ENCODE assay signal across 20 cellular contexts in genomic region chr3:172585954-172586353, GRCh38.
DNase-seq lines count a peak whose midpoint lies in the region; ATAC-seq, FAIRE-seq and TF ChIP-seq lines count a peak whose summit lies in the region.
"Had no signal": no experiment of that assay in that cellular context is flagged by ENCODE, and none has a peak within 500 bp of the region (broad histone marks: within the 10 kb centered on the region; RNA-seq: fewer than 3 reads in every experiment).

No MANE protein-coding gene starts in this region.

- TF ChIP-seq CTCF in MCF 10A (IDR thresholded peaks at IDR 0.05; ENCODE audit: unreplicated experiment) (no peak), mammary epithelial cell (conservative IDR thresholded peaks at IDR 0.05 in 1 of 2, IDR thresholded peaks at IDR 0.05 in 1 of 2; ENCODE audit: extremely low read depth in 1 of 2, insufficient read depth in 1 of 2, low read depth in 1 of 2, low read length in 2 of 2) (no peak), right lobe of liver (IDR thresholded peaks at IDR 0.05) (no peak), transverse colon (IDR thresholded peaks at IDR 0.05) (no peak), GM13976 (IDR thresholded peaks at IDR 0.05; ENCODE audit: borderline replicate concordance, control extremely low read depth, extremely low read depth, insufficient read depth, missing control alignments) (no peak)

- H3K4me3 Mint-ChIP-seq in MCF 10A (ENCODE audit: unreplicated experiment) = no peak overlapping the region
- H3K4me3 Mint-ChIP-seq in activated T-helper 17 cell treated with anti-CD3 and anti-CD28 coated beads, Interleukin-2, amount 50 U/mL, for 72 hours = peak overlapping the region; percentile 15
- H3K4me3 Mint-ChIP-seq: CD4-positive, CD25-positive, alpha-beta regulatory T cell; WTC11 had no signal

- no peaks in the 10 kb centered on the region for H3K36me3 Mint-ChIP-seq in MCF 10A (ENCODE audit: insufficient read depth, unreplicated experiment)
- H3K36me3 Mint-ChIP-seq in activated T-helper 17 cell treated with anti-CD3 and anti-CD28 coated beads, Interleukin-2, amount 50 U/mL, for 72 hours (ENCODE audit: low read depth) = no peaks in the 10 kb centered on the region
- H3K36me3 Mint-ChIP-seq: WTC11 had no signal

- peaks cover 19% of the 10 kb centered on the region for H3K4me1 ChIP-seq in mammary epithelial cell (ENCODE audit: insufficient read depth, low read length)
- peaks cover 0 to 21% (median 6%) of the 10 kb centered on the region in 4 donors for H3K4me1 ChIP-seq in right lobe of liver
- peaks cover 3 to 21% (median 11%) of the 10 kb centered on the region in 4 donors for H3K4me1 ChIP-seq in transverse colon

- H3K4me2 ChIP-seq in mammary epithelial cell (ENCODE audit: insufficient read depth, low read depth, low read length) = no peak overlapping the region

- POLR2A ChIA-PET in MCF 10A (lab: Yijun Ruan, JAX) = interaction anchor here (0.8 to 2.3 kb wide), 5 partner anchors 9 to 110 kb away, joined by 3 to 11 read pairs (median 4); no protein-coding TSS in a partner anchor

- DNase-seq in MCF 10A (ENCODE audit: unreplicated experiment) (no peak), mammary epithelial cell (no peak), right lobe of liver (no peak), transverse colon (no peak), GM13976 (ENCODE audit: low spot score) (no peak), GM19239 (ENCODE audit: insufficient read length, low spot score) (no peak), NCI-H187 (lab: John Stamatoyannopoulos, UW) (no peak)
- DNase-seq: amniotic stem cell; H7; stimulated activated naive CD4-positive, alpha-beta T cell; T-helper 17 cell had no signal

- H3K9me3 ChIP-seq in mammary epithelial cell (replicated peaks; ENCODE audit: insufficient read depth, low read length) = no peaks in the 10 kb centered on the region
- no peaks in the 10 kb centered on the region for H3K9me3 ChIP-seq in right lobe of liver
- no peaks in the 10 kb centered on the region for H3K9me3 ChIP-seq in transverse colon
- H3K9me3 ChIP-seq: neutrophil had no signal

- no peak overlapping the region for H2AFZ ChIP-seq in mammary epithelial cell (ENCODE audit: low read depth, low read length)

- no peaks in the 10 kb centered on the region for H3K9me3 Mint-ChIP-seq in MCF 10A (ENCODE audit: unreplicated experiment)
- H3K9me3 Mint-ChIP-seq in activated T-helper 17 cell treated with anti-CD3 and anti-CD28 coated beads, Interleukin-2, amount 50 U/mL, for 72 hours = peaks cover 10% of the 10 kb centered on the region

- intact Hi-C loops in MCF 10A (cut with micrococcal nuclease) = no loop called here
- intact Hi-C loops in mammary epithelial cell (cut with micrococcal nuclease) = no loop called here
- intact Hi-C loops in right lobe of liver (cut with DNase I) = no loop called here
- intact Hi-C loops in transverse colon (cut with DNase I; ENCODE audit: low total_unique reads) = no loop called here

- H3K27me3 Mint-ChIP-seq in MCF 10A (ENCODE audit: insufficient read depth, unreplicated experiment) = no peaks in the 10 kb centered on the region
- H3K27me3 Mint-ChIP-seq in activated T-helper 17 cell treated with anti-CD3 and anti-CD28 coated beads, Interleukin-2, amount 50 U/mL, for 72 hours = no peaks in the 10 kb centered on the region
- H3K27me3 Mint-ChIP-seq: CD4-positive, CD25-positive, alpha-beta regulatory T cell; T-helper 17 cell had no signal

- no peak for FAIRE-seq in GM19239 (lab: Jason Lieb, UNC)
- FAIRE-seq: GM12892, urothelium cell line had no signal

- 96% methylated on average over 4 of the region's 4 CpGs for WGBS in mammary epithelial cell (ENCODE audit: low coverage, missing lambda C conversion rate)
- 33% methylated on average over 4 of the region's 4 CpGs for WGBS in right lobe of liver (ENCODE audit: insufficient coverage, low coverage, low lambda C conversion rate, missing lambda C conversion rate)
- 86 to 90% methylated on average over 4 of the region's 4 CpGs for WGBS in transverse colon (ENCODE audit: low coverage in 1 of 2), 2 donors

- in situ Hi-C loops in mammary epithelial cell (cut with MboI; ENCODE audit: low sequenced_read_pairs in 2 of 2) = no loop called here
- in situ Hi-C loops in transverse colon (cut with MboI; ENCODE audit: low pct_ligation_motif_present in 1 of 4, low pct_unique_long_range_greater_than_20kb in 1 of 4, low sequenced_read_pairs in 3 of 4) = no loop called here
- in situ Hi-C loops in GM13976 (cut with MboI; ENCODE audit: low sequenced_read_pairs, unreplicated experiment) = no loop called here

- no peaks in the 10 kb centered on the region for H3K36me3 ChIP-seq in mammary epithelial cell (ENCODE audit: insufficient read depth, low read length)
- H3K36me3 ChIP-seq in right lobe of liver = no peaks in the 10 kb centered on the region
- no peaks in the 10 kb centered on the region for H3K36me3 ChIP-seq in transverse colon
- H3K36me3 ChIP-seq: cardiac muscle cell, gastroesophageal sphincter, neutrophil had no signal

- H3K27ac Mint-ChIP-seq in MCF 10A (ENCODE audit: low read depth, unreplicated experiment) = peak overlapping the region; percentile 40
- H3K27ac Mint-ChIP-seq in activated T-helper 17 cell treated with anti-CD3 and anti-CD28 coated beads, Interleukin-2, amount 50 U/mL, for 72 hours = no peak overlapping the region
- H3K27ac Mint-ChIP-seq: CD4-positive, CD25-positive, alpha-beta regulatory T cell; T-helper 17 cell; WTC11 had no signal

- ATAC-seq in activated T-helper 17 cell treated with anti-CD3 and anti-CD28 coated beads, Interleukin-2, amount 50 U/mL, for 72 hours (replicated peaks) = no peak
- peak; percentile 64 to 74 (median 68) for ATAC-seq in right lobe of liver
- ATAC-seq: T-helper 17 cell, WTC11 had no signal

- dilution Hi-C loops in mammary epithelial cell (cut with HindIII; ENCODE audit: low sequenced_read_pairs) = loop anchor here (10.0 kb wide), 1 partner anchor 71 kb away; no protein-coding TSS in a partner anchor

- H3K4me3 ChIP-seq in mammary epithelial cell (replicated peaks in 1 of 3; ENCODE audit: insufficient read depth in 1 of 3, low read depth in 2 of 3, low read length in 3 of 3) (no peak overlapping the region), right lobe of liver (peak overlapping the region in 1 of 3 donors; percentile 7), transverse colon (no peak overlapping the region)
- H3K4me3 ChIP-seq: cardiac muscle cell, gastroesophageal sphincter had no signal

- H3K4me1 Mint-ChIP-seq in MCF 10A (ENCODE audit: insufficient read depth, unreplicated experiment) = peaks cover 37% of the 10 kb centered on the region
- peaks cover 31% of the 10 kb centered on the region for H3K4me1 Mint-ChIP-seq in activated T-helper 17 cell treated with anti-CD3 and anti-CD28 coated beads, Interleukin-2, amount 50 U/mL, for 72 hours
- H3K4me1 Mint-ChIP-seq: WTC11 had no signal

- no peaks in the 10 kb centered on the region for H3K27me3 ChIP-seq in mammary epithelial cell (ENCODE audit: insufficient read depth, low read length)
- no peaks in the 10 kb centered on the region for H3K27me3 ChIP-seq in right lobe of liver
- no peaks in the 10 kb centered on the region for H3K27me3 ChIP-seq in transverse colon
- H3K27me3 ChIP-seq: cardiac muscle cell, gastroesophageal sphincter, neutrophil had no signal

- CTCF ChIA-PET in MCF 10A (lab: Yijun Ruan, JAX) = interaction anchor here (0.7 to 0.8 kb wide), 3 partner anchors 8 to 23 kb away, joined by 3 to 5 read pairs (median 3); no protein-coding TSS in a partner anchor
- CTCF ChIA-PET in mammary epithelial cell (lab: Charles Lee; ENCODE audit: low non-redundant PET) = no interaction called here

- BruUV-seq in MCF 10A (replicated peaks; lab: Mats Ljungman, UMichigan) = no TSS peak
- BruUV-seq in mammary epithelial cell (replicated peaks; lab: Mats Ljungman, UMichigan) = no TSS peak

- no peaks in the 10 kb centered on the region for H4K20me1 ChIP-seq in mammary epithelial cell (ENCODE audit: insufficient read depth, low read length)

- H3K9ac ChIP-seq in mammary epithelial cell (ENCODE audit: insufficient read depth, low read length) = no peak overlapping the region

- no peak overlapping the region for H3K27ac ChIP-seq in mammary epithelial cell (ENCODE audit: insufficient read depth, low read depth, low read length)
- H3K27ac ChIP-seq in right lobe of liver = peak overlapping the region; percentile 45 to 81 (median 73)
- peak overlapping the region in 3 of 4 donors; percentile 11 to 56 (median 47) for H3K27ac ChIP-seq in transverse colon
- H3K27ac ChIP-seq: cardiac muscle cell, epithelial cell of prostate, neutrophil had no signal

- no peak for TF ChIP-seq EP300 in transverse colon (IDR thresholded peaks at IDR 0.05; ENCODE audit: low read depth)

- no peak for TF ChIP-seq POLR2A in right lobe of liver (IDR thresholded peaks at IDR 0.05)
- TF ChIP-seq POLR2A in transverse colon (IDR thresholded peaks at IDR 0.05) = no peak

- H3K79me2 ChIP-seq in mammary epithelial cell (ENCODE audit: insufficient read depth, low read length) = no peaks in the 10 kb centered on the region
